1 cellular context compared by ENCODE assay signal in the genomic region with DNA sequence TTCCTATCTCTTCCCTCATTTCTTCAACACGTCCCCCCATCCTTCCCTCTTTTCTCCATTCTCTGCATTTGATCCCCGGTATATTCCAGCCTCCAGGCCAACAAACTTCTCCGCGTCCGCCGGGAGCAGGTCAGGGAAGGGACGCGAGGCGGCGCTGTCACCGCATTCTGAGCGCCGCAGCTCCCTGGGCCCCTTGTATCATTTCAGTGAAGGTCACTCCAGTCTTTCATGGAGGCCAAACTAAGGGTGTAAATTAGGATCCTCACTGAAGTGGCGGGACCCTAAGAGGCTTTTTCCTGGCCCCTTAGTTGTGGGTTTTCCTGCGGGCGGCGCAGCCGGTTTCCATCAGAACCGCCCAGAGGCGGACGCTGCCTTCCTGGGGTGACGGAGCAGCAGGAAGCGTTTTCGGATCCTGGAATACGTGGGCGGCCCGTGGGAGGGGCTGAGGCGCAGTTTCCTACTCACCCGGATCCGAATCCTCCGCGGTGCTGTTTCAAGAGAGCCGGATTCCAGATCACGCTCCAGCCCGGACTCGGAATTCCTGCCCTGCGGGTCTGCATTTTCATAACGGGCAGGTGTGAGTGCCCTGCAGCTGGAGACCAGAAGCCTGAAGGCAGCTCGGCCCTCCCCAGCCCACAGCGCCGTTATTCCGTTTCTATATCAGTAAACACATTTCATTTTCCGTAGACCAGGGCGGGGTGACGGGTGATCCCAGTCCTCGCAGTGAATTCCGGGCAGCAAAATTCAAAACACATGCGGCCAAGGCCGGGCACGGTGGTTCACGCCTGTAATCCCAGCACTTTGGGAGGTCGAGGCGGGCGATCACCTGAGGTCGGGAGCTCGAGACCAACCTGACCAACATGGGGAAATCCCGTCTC.
TF ChIP-seq lines count a peak whose summit lies in the region.

No MANE protein-coding gene starts in this region.

TF ChIP-seq in GM23338, 12 proteins besides CTCF, POLR2A, EP300 and RAD21 (continued from another document):
- TF ChIP-seq, protein P1, sequence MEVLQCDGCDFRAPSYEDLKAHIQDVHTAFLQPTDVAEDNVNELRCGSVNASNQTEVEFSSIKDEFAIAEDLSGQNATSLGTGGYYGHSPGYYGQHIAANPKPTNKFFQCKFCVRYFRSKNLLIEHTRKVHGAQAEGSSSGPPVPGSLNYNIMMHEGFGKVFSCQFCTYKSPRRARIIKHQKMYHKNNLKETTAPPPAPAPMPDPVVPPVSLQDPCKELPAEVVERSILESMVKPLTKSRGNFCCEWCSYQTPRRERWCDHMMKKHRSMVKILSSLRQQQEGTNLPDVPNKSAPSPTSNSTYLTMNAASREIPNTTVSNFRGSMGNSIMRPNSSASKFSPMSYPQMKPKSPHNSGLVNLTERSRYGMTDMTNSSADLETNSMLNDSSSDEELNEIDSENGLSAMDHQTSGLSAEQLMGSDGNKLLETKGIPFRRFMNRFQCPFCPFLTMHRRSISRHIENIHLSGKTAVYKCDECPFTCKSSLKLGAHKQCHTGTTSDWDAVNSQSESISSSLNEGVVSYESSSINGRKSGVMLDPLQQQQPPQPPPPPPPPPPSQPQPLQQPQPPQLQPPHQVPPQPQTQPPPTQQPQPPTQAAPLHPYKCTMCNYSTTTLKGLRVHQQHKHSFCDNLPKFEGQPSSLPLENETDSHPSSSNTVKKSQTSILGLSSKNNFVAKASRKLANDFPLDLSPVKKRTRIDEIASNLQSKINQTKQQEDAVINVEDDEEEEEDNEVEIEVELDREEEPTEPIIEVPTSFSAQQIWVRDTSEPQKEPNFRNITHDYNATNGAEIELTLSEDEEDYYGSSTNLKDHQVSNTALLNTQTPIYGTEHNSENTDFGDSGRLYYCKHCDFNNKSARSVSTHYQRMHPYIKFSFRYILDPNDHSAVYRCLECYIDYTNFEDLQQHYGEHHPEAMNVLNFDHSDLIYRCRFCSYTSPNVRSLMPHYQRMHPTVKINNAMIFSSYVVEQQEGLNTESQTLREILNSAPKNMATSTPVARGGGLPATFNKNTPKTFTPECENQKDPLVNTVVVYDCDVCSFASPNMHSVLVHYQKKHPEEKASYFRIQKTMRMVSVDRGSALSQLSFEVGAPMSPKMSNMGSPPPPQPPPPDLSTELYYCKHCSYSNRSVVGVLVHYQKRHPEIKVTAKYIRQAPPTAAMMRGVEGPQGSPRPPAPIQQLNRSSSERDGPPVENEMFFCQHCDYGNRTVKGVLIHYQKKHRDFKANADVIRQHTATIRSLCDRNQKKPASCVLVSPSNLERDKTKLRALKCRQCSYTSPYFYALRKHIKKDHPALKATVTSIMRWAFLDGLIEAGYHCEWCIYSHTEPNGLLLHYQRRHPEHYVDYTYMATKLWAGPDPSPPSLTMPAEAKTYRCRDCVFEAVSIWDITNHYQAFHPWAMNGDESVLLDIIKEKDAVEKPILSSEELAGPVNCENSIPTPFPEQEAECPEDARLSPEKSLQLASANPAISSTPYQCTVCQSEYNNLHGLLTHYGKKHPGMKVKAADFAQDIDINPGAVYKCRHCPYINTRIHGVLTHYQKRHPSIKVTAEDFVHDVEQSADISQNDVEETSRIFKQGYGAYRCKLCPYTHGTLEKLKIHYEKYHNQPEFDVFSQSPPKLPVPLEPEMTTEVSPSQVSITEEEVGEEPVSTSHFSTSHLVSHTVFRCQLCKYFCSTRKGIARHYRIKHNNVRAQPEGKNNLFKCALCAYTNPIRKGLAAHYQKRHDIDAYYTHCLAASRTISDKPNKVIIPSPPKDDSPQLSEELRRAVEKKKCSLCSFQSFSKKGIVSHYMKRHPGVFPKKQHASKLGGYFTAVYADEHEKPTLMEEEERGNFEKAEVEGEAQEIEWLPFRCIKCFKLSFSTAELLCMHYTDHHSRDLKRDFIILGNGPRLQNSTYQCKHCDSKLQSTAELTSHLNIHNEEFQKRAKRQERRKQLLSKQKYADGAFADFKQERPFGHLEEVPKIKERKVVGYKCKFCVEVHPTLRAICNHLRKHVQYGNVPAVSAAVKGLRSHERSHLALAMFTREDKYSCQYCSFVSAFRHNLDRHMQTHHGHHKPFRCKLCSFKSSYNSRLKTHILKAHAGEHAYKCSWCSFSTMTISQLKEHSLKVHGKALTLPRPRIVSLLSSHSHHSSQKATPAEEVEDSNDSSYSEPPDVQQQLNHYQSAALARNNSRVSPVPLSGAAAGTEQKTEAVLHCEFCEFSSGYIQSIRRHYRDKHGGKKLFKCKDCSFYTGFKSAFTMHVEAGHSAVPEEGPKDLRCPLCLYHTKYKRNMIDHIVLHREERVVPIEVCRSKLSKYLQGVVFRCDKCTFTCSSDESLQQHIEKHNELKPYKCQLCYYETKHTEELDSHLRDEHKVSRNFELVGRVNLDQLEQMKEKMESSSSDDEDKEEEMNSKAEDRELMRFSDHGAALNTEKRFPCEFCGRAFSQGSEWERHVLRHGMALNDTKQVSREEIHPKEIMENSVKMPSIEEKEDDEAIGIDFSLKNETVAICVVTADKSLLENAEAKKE (CRISPR knock-in tag; IDR thresholded peaks at IDR 0.05), result no peak
TF ChIP-seq in GM23338: peak in this region for 0.
